Comparison of ENCODE assay signal across 24 cellular contexts in genomic region chr7:148434181-148434769, GRCh38.
DNase-seq lines count a peak whose midpoint lies in the region; ATAC-seq and TF ChIP-seq lines count a peak whose summit lies in the region.
"Had no signal": no experiment of that assay in that cellular context is flagged by ENCODE, and none has a peak within 500 bp of the region (broad histone marks: within the 10 kb centered on the region; RNA-seq: fewer than 3 reads in every experiment).

No MANE protein-coding gene starts in this region.

- peaks cover 26% of the 10 kb centered on the region for H3K27me3 Mint-ChIP-seq in nephron (ENCODE audit: low read depth)
- H3K27me3 Mint-ChIP-seq in T-cell = no peaks in the 10 kb centered on the region
- H3K27me3 Mint-ChIP-seq: activated naive CD8-positive, alpha-beta T cell treated with anti-CD3 and anti-CD28 coated beads, Interleukin-2, amount 50 U/mL, for 24 hours; CD4-positive, alpha-beta T cell; dendritic cell treated with granulocyte-macrophage colony-stimulating factor and Interleukin-4, amounts not matched to agents 40 ng/mL and 50 ng/mL, for 4 days had no signal

- H3K27ac Mint-ChIP-seq in nephron (peak overlapping the region; percentile 2 to 29 (median 12)), T-cell (no peak overlapping the region)
- H3K27ac Mint-ChIP-seq: activated naive CD8-positive, alpha-beta T cell treated with anti-CD3 and anti-CD28 coated beads, Interleukin-2, amount 50 U/mL, for 24 hours; CD4-positive, alpha-beta T cell; dendritic cell treated with granulocyte-macrophage colony-stimulating factor and Interleukin-4, amounts not matched to agents 40 ng/mL and 50 ng/mL, for 4 days; natural killer cell treated with Interleukin-12 subunit alpha and Interleukin-12 subunit beta and Interleukin-15 and Interleukin-18, amount 100 ng/mL, for 72 hours; progenitor cell of endocrine pancreas had no signal

- CTCF ChIA-PET in T-cell (lab: Charles Lee) = no interaction called here

- H3K36me3 Mint-ChIP-seq in nephron (ENCODE audit: low read depth) = no peaks in the 10 kb centered on the region
- no peaks in the 10 kb centered on the region for H3K36me3 Mint-ChIP-seq in T-cell
- H3K36me3 Mint-ChIP-seq: natural killer cell treated with Interleukin-12 subunit alpha and Interleukin-12 subunit beta and Interleukin-15 and Interleukin-18, amount 100 ng/mL, for 72 hours had no signal

- peaks cover 15% of the 10 kb centered on the region for H3K4me1 Mint-ChIP-seq in nephron
- no peaks in the 10 kb centered on the region for H3K4me1 Mint-ChIP-seq in T-cell
- H3K4me1 Mint-ChIP-seq: activated naive CD8-positive, alpha-beta T cell treated with anti-CD3 and anti-CD28 coated beads, Interleukin-2, amount 50 U/mL, for 24 hours had no signal

- DNase-seq in GM04503 (ENCODE audit: low read depth) = peak; percentile 6
- peak; percentile 74 for DNase-seq in NCI-H524 treated with DMSO at 0.1 percent for 48 hours (lab: John Stamatoyannopoulos, UW)
- peak; percentile 72 for DNase-seq in epithelial cell of esophagus (ENCODE audit: low read depth)
- no peak for DNase-seq in T-cell
- no peak for DNase-seq in SJCRH30
- DNase-seq: activated CD4-positive, alpha-beta T cell treated with anti-CD3 and anti-CD28 coated beads for 48 hours; activated CD8-positive, alpha-beta memory T cell treated with anti-CD3 and anti-CD28 coated beads, Interleukin-2, amount 50 U/mL, for 4 hours; activated naive CD8-positive, alpha-beta T cell treated with anti-CD3 and anti-CD28 coated beads, Interleukin-2, amount 50 U/mL, for 24 hours; brain microvascular endothelial cell; CD4-positive, alpha-beta T cell; DMS53; KBM-7; NCI-H187 treated with DMSO at 0.1 percent for 48 hours; NCI-H446; stimulated activated naive CD8-positive, alpha-beta T cell treated with anti-CD3 and anti-CD28 coated beads, Interleukin-15, Interleukin-2, amounts not matched to agents 100 U/mL and 50 U/mL, for 24 hours; transverse colon had no signal

- H3K9me3 Mint-ChIP-seq in nephron (no peaks in the 10 kb centered on the region), T-cell (no peaks in the 10 kb centered on the region)
- H3K9me3 Mint-ChIP-seq: activated naive CD8-positive, alpha-beta T cell treated with anti-CD3 and anti-CD28 coated beads, Interleukin-2, amount 50 U/mL, for 24 hours; CD4-positive, alpha-beta T cell; dendritic cell treated with granulocyte-macrophage colony-stimulating factor and Interleukin-4, amounts not matched to agents 40 ng/mL and 50 ng/mL, for 4 days; natural killer cell treated with Interleukin-12 subunit alpha and Interleukin-12 subunit beta and Interleukin-15 and Interleukin-18, amount 100 ng/mL, for 72 hours had no signal

- no peak overlapping the region for H3K27ac ChIP-seq in SJCRH30
- H3K27ac ChIP-seq: brain microvascular endothelial cell had no signal

- H3K4me3 Mint-ChIP-seq in nephron = no peak overlapping the region
- no peak overlapping the region for H3K4me3 Mint-ChIP-seq in T-cell
- H3K4me3 Mint-ChIP-seq: activated naive CD8-positive, alpha-beta T cell treated with anti-CD3 and anti-CD28 coated beads, Interleukin-2, amount 50 U/mL, for 24 hours; CD4-positive, alpha-beta T cell; dendritic cell treated with granulocyte-macrophage colony-stimulating factor and Interleukin-4, amounts not matched to agents 40 ng/mL and 50 ng/mL, for 4 days; natural killer cell treated with Interleukin-12 subunit alpha and Interleukin-12 subunit beta and Interleukin-15 and Interleukin-18, amount 100 ng/mL, for 72 hours had no signal

- TF ChIP-seq CTCF in epithelial cell of esophagus (IDR thresholded peaks at IDR 0.05; ENCODE audit: insufficient read depth, low read depth, low read length, missing control alignments) (no peak), nephron (IDR thresholded peaks at IDR 0.05; ENCODE audit: unreplicated experiment in 3 of 3) (no peak)

- POLR2A ChIA-PET in T-cell (lab: Charles Lee) = no interaction called here

- no peaks in the 10 kb centered on the region for H3K36me3 ChIP-seq in SJCRH30
- H3K36me3 ChIP-seq: brain microvascular endothelial cell, transverse colon had no signal

- H3K9me3 ChIP-seq in SJCRH30 (replicated peaks) = no peaks in the 10 kb centered on the region
- H3K9me3 ChIP-seq: transverse colon had no signal

- peaks cover under 1% of the 10 kb centered on the region for H3K27me3 ChIP-seq in SJCRH30
- H3K27me3 ChIP-seq: brain microvascular endothelial cell, transverse colon had no signal

- H3K4me3 ChIP-seq in epithelial cell of esophagus (ENCODE audit: low read length) (no peak overlapping the region), SJCRH30 (no peak overlapping the region)
- H3K4me3 ChIP-seq: skin epidermis, transverse colon had no signal

- H3K4me1 ChIP-seq in SJCRH30 = no peaks in the 10 kb centered on the region

- ATAC-seq in T-cell (replicated peaks in 1 of 4) (no peak), HG02870 (IDR thresholded peaks at IDR 0.05; ENCODE audit: unreplicated experiment) (no peak), GM18861 (IDR thresholded peaks at IDR 0.05; ENCODE audit: unreplicated experiment) (no peak)
- ATAC-seq: activated naive CD8-positive, alpha-beta T cell treated with anti-CD3 and anti-CD28 coated beads, Interleukin-2, amount 50 U/mL, for 24 hours; natural killer cell treated with Interleukin-12 subunit alpha and Interleukin-12 subunit beta and Interleukin-15 and Interleukin-18, amount 100 ng/mL, for 72 hours; Right ventricle myocardium inferior; stimulated activated naive CD8-positive, alpha-beta T cell treated with anti-CD3 and anti-CD28 coated beads, Interleukin-15, Interleukin-2, amounts not matched to agents 100 U/mL and 50 U/mL, for 24 hours had no signal

Comparison
In these comparisons a context has a peak if more than half of its experiments do, and no peak if none do; other contexts are left out.
1. DNase-seq: peak in GM04503 (single experiment), NCI-H524 treated with DMSO at 0.1 percent for 48 hours (single experiment) and epithelial cell of esophagus (single experiment); none in T-cell (0 of 34) and SJCRH30 (0 of 2).
2. H3K27ac Mint-ChIP-seq: peak in nephron (3 of 3); none in T-cell (0 of 2).